ENCODE assay signal across 9 cellular contexts in genomic region chr20:51768759-51769517, GRCh38. TPM values are rescaled to one million over a fixed set of nuclear protein-coding genes. Genes with fewer than 3 reads are reported as not detected.
A peak's percentile ranks its signal among the peaks of the same experiment; 100 is the strongest.
DNase-seq lines count a peak whose midpoint lies in the region; ATAC-seq and TF ChIP-seq lines count a peak whose summit lies in the region.
"Had no signal": no experiment of that assay in that cellular context is flagged by ENCODE, and none has a peak within 500 bp of the region (broad histone marks: within the 10 kb centered on the region; RNA-seq: fewer than 3 reads in every experiment).

No MANE protein-coding gene starts in this region.

- intact Hi-C loops in HCT116 (cut with micrococcal nuclease) = no loop called here

- peak overlapping the region; percentile 35 for H2AFZ ChIP-seq in HCT116 (ENCODE audit: low read depth, low read length, poor library complexity, severe bottlenecking)

- H3K27me3 ChIP-seq in AG04450 (ENCODE audit: control insufficient read depth, insufficient read depth, low read length) (no peaks in the 10 kb centered on the region), HCT116 (ENCODE audit: insufficient read depth, low read length) (no peaks in the 10 kb centered on the region), mucosa of stomach (ENCODE audit: control insufficient read depth, insufficient read depth, low read length) (no peaks in the 10 kb centered on the region)

- CTCF ChIA-PET in AG04450 (lab: Charles Lee) (no interaction called here), HCT116 (lab: Charles Lee) (no interaction called here)

- TF ChIP-seq POLR2A in HCT116 (IDR thresholded peaks at IDR 0.05; ENCODE audit: borderline replicate concordance, extremely low read depth, insufficient read depth, insufficient read length) = no peak

- no peak for TF ChIP-seq CTCF in AG04450 (IDR thresholded peaks at IDR 0.05; ENCODE audit: low read depth, low read length)
- TF ChIP-seq CTCF in HCT116 (IDR thresholded peaks at IDR 0.05 in 2 of 3, conservative IDR thresholded peaks at IDR 0.05 in 1 of 3; ENCODE audit: borderline replicate concordance in 1 of 3, insufficient read depth in 1 of 3, low read depth in 2 of 3, low read length in 2 of 3) = no peak
- no peak for TF ChIP-seq CTCF in astrocyte of the spinal cord (IDR thresholded peaks at IDR 0.05; ENCODE audit: low read depth, low read length)

- H3K9me3 ChIP-seq in AG04450 (ENCODE audit: control insufficient read depth, insufficient read depth, low read length) = no peaks in the 10 kb centered on the region
- H3K9me3 ChIP-seq in HCT116 (ENCODE audit: control insufficient read depth in 1 of 2, insufficient read depth in 1 of 2, low read depth in 1 of 2, low read length in 2 of 2) = no peaks in the 10 kb centered on the region
- no peaks in the 10 kb centered on the region for H3K9me3 ChIP-seq in mucosa of stomach (ENCODE audit: control insufficient read depth, low read length)

- peak overlapping the region; percentile 51 for H3K4me2 ChIP-seq in HCT116 (ENCODE audit: low read length)

- no TSS peak for BruUV-seq in HCT116 (replicated peaks; lab: Mats Ljungman, UMichigan)

- RAD21 ChIA-PET in HCT116 (lab: Charles Lee; ENCODE audit: low non-redundant PET in 1 of 2, low total read pairs in 2 of 2, uncharacterized antibody in 2 of 2, unreplicated experiment in 2 of 2) = no interaction called here

- H3K4me1 ChIP-seq in HCT116 (ENCODE audit: control insufficient read depth in 1 of 2, insufficient read depth in 2 of 2, low read length in 2 of 2) (peaks cover 23 to 39% of the 10 kb centered on the region in 2 experiments), mucosa of stomach (ENCODE audit: control insufficient read depth, insufficient read depth, low read length) (peaks cover 6% of the 10 kb centered on the region)

- H3K79me2 ChIP-seq in HCT116 (ENCODE audit: insufficient read depth, low read length) = no peaks in the 10 kb centered on the region; the same call in 1 of the 2 replicates

- in situ Hi-C loops in astrocyte of the spinal cord (cut with HindIII; ENCODE audit: low sequenced_read_pairs) = no loop called here

- no peak for TF ChIP-seq RAD21 in HCT116 (IDR thresholded peaks at IDR 0.05; ENCODE audit: low read depth)

- no peaks in the 10 kb centered on the region for H3K9me2 ChIP-seq in HCT116 (ENCODE audit: insufficient read depth)

- H3K4me3 ChIP-seq in AG04450 (ENCODE audit: low read depth, low read length) = peak overlapping the region; percentile 50
- no peak overlapping the region; a peak in 1 of 4 replicates for H3K4me3 ChIP-seq in HCT116 (replicated peaks in 1 of 2; ENCODE audit: low read depth in 1 of 2, low read length in 2 of 2)
- peak overlapping the region; percentile 15 for H3K4me3 ChIP-seq in astrocyte of the spinal cord (ENCODE audit: low read depth, low read length)
- no peak overlapping the region for H3K4me3 ChIP-seq in mucosa of stomach (ENCODE audit: low read length)

- ATAC-seq in HCT116 (no peak), GM21786 (IDR thresholded peaks at IDR 0.05; ENCODE audit: unreplicated experiment) (no peak), GM18873 (IDR thresholded peaks at IDR 0.05; ENCODE audit: low FRiP score, unreplicated experiment) (no peak)

- DNase-seq in AG04450 (ENCODE audit: low read depth, low spot score) (no peak), HCT116 (ENCODE audit: low read depth, low spot score) (no peak), astrocyte of the spinal cord (ENCODE audit: low read depth, low spot score) (no peak), AML-193 (lab: John Stamatoyannopoulos, UW) (no peak), DMS53 (lab: John Stamatoyannopoulos, UW) (no peak)
- DNase-seq: activated CD8-positive, alpha-beta memory T cell treated with anti-CD3 and anti-CD28 coated beads, Interleukin-2, amount 50 U/mL, for 48 hours had no signal

- H4K20me1 ChIP-seq in HCT116 (ENCODE audit: insufficient read depth) = no peaks in the 10 kb centered on the region

- H3K36me3 ChIP-seq in HCT116 (ENCODE audit: control insufficient read depth in 1 of 2, insufficient read depth in 2 of 2, low read length in 2 of 2) (no peaks in the 10 kb centered on the region), mucosa of stomach (ENCODE audit: control insufficient read depth, insufficient read depth, low read length) (no peaks in the 10 kb centered on the region)

- POLR2A ChIA-PET in AG04450 (lab: Yijun Ruan, JAX) = interaction anchor here (0.8 kb wide), 1 partner anchor 28 kb away, joined by 5 read pairs; no protein-coding TSS in a partner anchor
- POLR2A ChIA-PET in HCT116 (lab: Charles Lee) = no interaction called here

- H3K27ac ChIP-seq in AG04450 (ENCODE audit: low read depth, low read length) = no peak overlapping the region
- no peak overlapping the region for H3K27ac ChIP-seq in HCT116 (ENCODE audit: low read depth, low read length)

- H3K9ac ChIP-seq in HCT116 (ENCODE audit: low read length) (no peak overlapping the region), mucosa of stomach (ENCODE audit: low read length) (peak overlapping the region; percentile 1)

TF ChIP-seq in HCT116, 20 proteins besides CTCF, POLR2A, EP300 and RAD21:
- TF ChIP-seq ATF3 (IDR thresholded peaks at IDR 0.05) (no peak), JUND (IDR thresholded peaks at IDR 0.05) (no peak), YY1 (IDR thresholded peaks at IDR 0.05; ENCODE audit: extremely low read depth, insufficient replicate concordance, low read depth, low read length) (no peak), MAX (IDR thresholded peaks at IDR 0.05) (no peak), FOSL1 (IDR thresholded peaks at IDR 0.05; ENCODE audit: low read depth) (no peak), EZH2 (IDR thresholded peaks at IDR 0.05) (no peak), ZNF274 (IDR thresholded peaks at IDR 0.05; ENCODE audit: low read depth, low read length) (no peak)

RNA-seq across cellular contexts. Expression of gene ATP9A, which starts 0.7 kb away (rescaled TPM):
- 35.3 and 37.1 TPM in 2 replicates for polyA plus RNA-seq in AG04450 (2011; rRNA removed)
- polyA minus RNA-seq in AG04450 (2011; rRNA and poly(A)+ RNA removed) = 95.4 and 107 TPM in 2 replicates
- total RNA-seq in HCT116 (2021; ENCODE audit: unreplicated experiment) = 16.8 TPM
- polyA plus RNA-seq in HCT116 (2012) = 13.6 and 15.4 TPM in 2 replicates

RNA-seq across cellular contexts. Expression of gene SALL4, which starts 33.4 kb away (rescaled TPM):
- polyA plus RNA-seq in AG04450 (2011; rRNA removed) = 0.46 and 0.57 TPM in 2 replicates
- polyA minus RNA-seq in AG04450 (2011; rRNA and poly(A)+ RNA removed) = 0.28 and 0.56 TPM in 2 replicates
- 1.9 TPM for total RNA-seq in HCT116 (2021; ENCODE audit: unreplicated experiment)
- 0.98 and 1.3 TPM in 2 replicates for polyA plus RNA-seq in HCT116 (2012)

Comparison
In these comparisons a context has a peak if more than half of its experiments do, and no peak if none do; other contexts are left out.
1. H3K4me3 ChIP-seq: peak in AG04450 (single experiment) and astrocyte of the spinal cord (single experiment); none in HCT116 (0 of 2) and mucosa of stomach (single experiment).